In the genomic region with DNA sequence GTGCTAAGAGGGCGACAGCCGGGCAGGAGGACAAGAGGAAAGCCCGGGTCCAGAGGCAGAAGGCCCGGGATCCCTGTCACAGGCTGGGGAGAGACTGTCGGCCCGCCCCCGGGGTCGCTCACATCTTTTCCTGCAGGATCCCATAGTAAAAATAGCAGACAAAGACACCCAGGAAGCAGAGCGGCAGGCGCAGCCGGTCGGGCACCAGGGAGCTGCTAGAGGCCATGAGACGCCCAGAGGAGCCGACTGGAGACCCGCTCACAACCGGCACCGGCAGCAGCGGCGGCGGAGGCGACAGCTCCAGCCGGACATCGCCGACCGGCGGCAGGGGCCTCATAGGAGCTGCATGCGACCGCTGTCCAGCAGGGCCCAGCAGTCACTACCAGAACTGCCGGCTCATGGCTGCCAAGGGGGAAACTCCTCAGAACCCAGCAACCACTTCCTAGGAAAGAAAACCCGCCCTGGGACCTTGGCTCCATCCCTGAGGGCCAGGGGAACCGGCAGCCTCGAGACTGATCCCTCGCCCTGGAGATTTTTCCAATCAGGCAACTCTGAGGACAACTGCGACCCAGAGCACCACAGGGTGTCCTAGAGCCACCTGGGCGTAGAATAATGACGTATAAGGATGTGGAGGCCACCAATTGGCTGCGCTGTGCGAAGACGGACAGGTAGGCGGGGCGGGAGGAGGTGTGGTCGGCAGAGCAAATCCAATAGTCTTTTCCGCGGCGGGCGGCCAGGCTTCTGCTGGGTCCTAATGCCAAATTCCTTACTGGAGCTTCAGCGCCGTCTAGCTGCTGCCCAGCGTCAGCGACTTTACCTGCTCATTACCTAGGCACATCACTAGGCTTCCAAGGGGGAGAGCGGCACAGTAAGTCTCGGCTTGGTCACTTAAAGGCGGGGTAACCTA, we compare ENCODE assay signal across 8 cellular contexts. TPM values are rescaled to one million over a fixed set of nuclear protein-coding genes. Genes with fewer than 3 reads are reported as not detected.
DNase-seq lines count a peak whose midpoint lies in the region; ATAC-seq and TF ChIP-seq lines count a peak whose summit lies in the region.

TSS of gene SLC35B1 (minus strand) at position 357 of the 907 bp plus-strand sequence. CDS start at position 226, 131 bp downstream.

- peak; percentile 94 for ATAC-seq in GM23338
- ATAC-seq in natural killer cell treated with Interleukin-12 subunit alpha and Interleukin-12 subunit beta and Interleukin-15 and Interleukin-18, amount 100 ng/mL, for 72 hours: peak; percentile 100

- H4K20me1 ChIP-seq in GM23338 (replicated peaks; ENCODE audit: insufficient read depth): no peaks in the 10 kb centered on the region

- peak within 1 kb of the TSS; percentile 100 for H3K27ac Mint-ChIP-seq in GM23338
- H3K27ac Mint-ChIP-seq in activated T-helper 2 cell treated with anti-CD3 and anti-CD28 coated beads, Interferon-gamma antibody, Interleukin-2, Interleukin-4, amounts not matched to agents 10 μg/mL and 5 μg/mL and 100 μg/mL, durations not matched to agents 14 hours and 24 hours and 36 hours: peak within 1 kb of the TSS; percentile 96
- peak within 1 kb of the TSS; percentile 95 to 96 for H3K27ac Mint-ChIP-seq in natural killer cell treated with Interleukin-12 subunit alpha and Interleukin-12 subunit beta and Interleukin-15 and Interleukin-18, amount 100 ng/mL, for 72 hours
- peak within 1 kb of the TSS; percentile 98 for H3K27ac Mint-ChIP-seq in stimulated activated naive CD8-positive, alpha-beta T cell treated with anti-CD3 and anti-CD28 coated beads, Interleukin-15, Interleukin-2, amounts not matched to agents 100 ng/mL and 50 ng/mL, for 24 hours

- H3K4me3 ChIP-seq in GM23338: peak within 1 kb of the TSS; percentile 99
- H3K4me3 ChIP-seq in fibroblast of mammary gland (ENCODE audit: control insufficient read depth, low read depth, low read length): peak within 1 kb of the TSS; percentile 90

- CTCF ChIA-PET in RWPE1 (lab: Yijun Ruan, JAX): interaction anchor here (0.5 to 1.8 kb wide), 16 partner anchors 12 to 512 kb away, joined by 3 to 8 read pairs (median 4); no protein-coding TSS in a partner anchor

- H3K9me3 Mint-ChIP-seq in GM23338: no peaks in the 10 kb centered on the region
- H3K9me3 Mint-ChIP-seq in activated T-helper 2 cell treated with anti-CD3 and anti-CD28 coated beads, Interferon-gamma antibody, Interleukin-2, Interleukin-4, amounts not matched to agents 10 μg/mL and 5 μg/mL and 100 μg/mL, durations not matched to agents 14 hours and 24 hours and 36 hours: no peaks in the 10 kb centered on the region
- H3K9me3 Mint-ChIP-seq in natural killer cell treated with Interleukin-12 subunit alpha and Interleukin-12 subunit beta and Interleukin-15 and Interleukin-18, amount 100 ng/mL, for 72 hours: no peaks in the 10 kb centered on the region
- no peaks in the 10 kb centered on the region for H3K9me3 Mint-ChIP-seq in stimulated activated naive CD8-positive, alpha-beta T cell treated with anti-CD3 and anti-CD28 coated beads, Interleukin-15, Interleukin-2, amounts not matched to agents 100 ng/mL and 50 ng/mL, for 24 hours

- peaks cover 13% of the 10 kb centered on the region for H3K79me2 ChIP-seq in GM23338 (replicated peaks; ENCODE audit: insufficient read depth)

- H3K4me3 Mint-ChIP-seq in GM23338: peak within 1 kb of the TSS; percentile 92
- peak within 1 kb of the TSS; percentile 88 for H3K4me3 Mint-ChIP-seq in activated T-helper 2 cell treated with anti-CD3 and anti-CD28 coated beads, Interferon-gamma antibody, Interleukin-2, Interleukin-4, amounts not matched to agents 10 μg/mL and 5 μg/mL and 100 μg/mL, durations not matched to agents 14 hours and 24 hours and 36 hours (ENCODE audit: low read depth)
- peak within 1 kb of the TSS; percentile 97 for H3K4me3 Mint-ChIP-seq in natural killer cell treated with Interleukin-12 subunit alpha and Interleukin-12 subunit beta and Interleukin-15 and Interleukin-18, amount 100 ng/mL, for 72 hours
- peak within 1 kb of the TSS; percentile 94 for H3K4me3 Mint-ChIP-seq in stimulated activated naive CD8-positive, alpha-beta T cell treated with anti-CD3 and anti-CD28 coated beads, Interleukin-15, Interleukin-2, amounts not matched to agents 100 ng/mL and 50 ng/mL, for 24 hours

- H2AFZ ChIP-seq in GM23338: peak within 1 kb of the TSS; percentile 2

- TF ChIP-seq CTCF in GM23338 (conservative IDR thresholded peaks at IDR 0.05; ENCODE audit: low read depth in 2 of 2): peak; percentile 70 to 89
- TF ChIP-seq CTCF in LNCAP (IDR thresholded peaks at IDR 0.05): peak; percentile 95
- peak; percentile 98 for TF ChIP-seq CTCF in RWPE1 (conservative IDR thresholded peaks at IDR 0.05; ENCODE audit: low read depth)
- peak; percentile 96 for TF ChIP-seq CTCF in fibroblast of mammary gland (conservative IDR thresholded peaks at IDR 0.05; ENCODE audit: control insufficient read depth, insufficient read depth, low read depth, low read length)

- H3K4me2 ChIP-seq in GM23338: peak within 1 kb of the TSS; percentile 98

- peaks cover 41% of the 10 kb centered on the region for H3K36me3 Mint-ChIP-seq in GM23338 (ENCODE audit: low read depth)
- peaks cover 48% of the 10 kb centered on the region for H3K36me3 Mint-ChIP-seq in activated T-helper 2 cell treated with anti-CD3 and anti-CD28 coated beads, Interferon-gamma antibody, Interleukin-2, Interleukin-4, amounts not matched to agents 10 μg/mL and 5 μg/mL and 100 μg/mL, durations not matched to agents 14 hours and 24 hours and 36 hours (ENCODE audit: low read depth)
- peaks cover 21% of the 10 kb centered on the region for H3K36me3 Mint-ChIP-seq in natural killer cell treated with Interleukin-12 subunit alpha and Interleukin-12 subunit beta and Interleukin-15 and Interleukin-18, amount 100 ng/mL, for 72 hours
- H3K36me3 Mint-ChIP-seq in stimulated activated naive CD8-positive, alpha-beta T cell treated with anti-CD3 and anti-CD28 coated beads, Interleukin-15, Interleukin-2, amounts not matched to agents 100 ng/mL and 50 ng/mL, for 24 hours (ENCODE audit: low read depth): peaks cover 51% of the 10 kb centered on the region

- H3K4me1 ChIP-seq in GM23338 (ENCODE audit: insufficient read depth): peaks cover 3% of the 10 kb centered on the region; the same call in 1 of the 2 replicates

- H3F3A ChIP-seq in GM23338 (replicated peaks; ENCODE audit: low read depth): peaks cover 14% of the 10 kb centered on the region; the same call in 1 of the 2 replicates

- no peaks in the 10 kb centered on the region for H3K27me3 ChIP-seq in GM23338 (ENCODE audit: insufficient read depth)

- H3K27me3 Mint-ChIP-seq in GM23338 (ENCODE audit: insufficient read depth, low read depth, poor library complexity): peaks cover 8% of the 10 kb centered on the region
- H3K27me3 Mint-ChIP-seq in activated T-helper 2 cell treated with anti-CD3 and anti-CD28 coated beads, Interferon-gamma antibody, Interleukin-2, Interleukin-4, amounts not matched to agents 10 μg/mL and 5 μg/mL and 100 μg/mL, durations not matched to agents 14 hours and 24 hours and 36 hours (ENCODE audit: low read depth): no peaks in the 10 kb centered on the region
- no peaks in the 10 kb centered on the region for H3K27me3 Mint-ChIP-seq in natural killer cell treated with Interleukin-12 subunit alpha and Interleukin-12 subunit beta and Interleukin-15 and Interleukin-18, amount 100 ng/mL, for 72 hours
- H3K27me3 Mint-ChIP-seq in stimulated activated naive CD8-positive, alpha-beta T cell treated with anti-CD3 and anti-CD28 coated beads, Interleukin-15, Interleukin-2, amounts not matched to agents 100 ng/mL and 50 ng/mL, for 24 hours: no peaks in the 10 kb centered on the region

- DNase-seq in EL: peak; percentile 99
- peak; percentile 99 for DNase-seq in GM23338 (ENCODE audit: low spot score)
- DNase-seq in RWPE1 (ENCODE audit: low spot score): peak; percentile 100
- DNase-seq in activated T-helper 2 cell treated with anti-CD3 and anti-CD28 coated beads, Interferon-gamma antibody, Interleukin-2, Interleukin-4, amounts not matched to agents 10 μg/mL and 5 μg/mL and 100 μg/mL, durations not matched to agents 14 hours and 24 hours and 36 hours (ENCODE audit: low spot score): peak; percentile 98
- peak; percentile 99 for DNase-seq in fibroblast of mammary gland (ENCODE audit: low read depth)
- DNase-seq in natural killer cell treated with Interleukin-12 subunit alpha and Interleukin-12 subunit beta and Interleukin-15 and Interleukin-18, amount 100 ng/mL, for 72 hours (ENCODE audit: low spot score): peak; percentile 99

- peaks cover 16% of the 10 kb centered on the region for H3K4me1 Mint-ChIP-seq in GM23338
- H3K4me1 Mint-ChIP-seq in activated T-helper 2 cell treated with anti-CD3 and anti-CD28 coated beads, Interferon-gamma antibody, Interleukin-2, Interleukin-4, amounts not matched to agents 10 μg/mL and 5 μg/mL and 100 μg/mL, durations not matched to agents 14 hours and 24 hours and 36 hours (ENCODE audit: low read depth): peaks cover 29% of the 10 kb centered on the region
- peaks cover 49 to 50% of the 10 kb centered on the region in 2 donors for H3K4me1 Mint-ChIP-seq in natural killer cell treated with Interleukin-12 subunit alpha and Interleukin-12 subunit beta and Interleukin-15 and Interleukin-18, amount 100 ng/mL, for 72 hours (ENCODE audit: low read depth in 2 of 2)
- peaks cover 47% of the 10 kb centered on the region for H3K4me1 Mint-ChIP-seq in stimulated activated naive CD8-positive, alpha-beta T cell treated with anti-CD3 and anti-CD28 coated beads, Interleukin-15, Interleukin-2, amounts not matched to agents 100 ng/mL and 50 ng/mL, for 24 hours (ENCODE audit: low read depth)

- intact Hi-C loops in activated T-helper 2 cell treated with anti-CD3 and anti-CD28 coated beads, Interferon-gamma antibody, Interleukin-2, Interleukin-4, amounts not matched to agents 10 μg/mL and 5 μg/mL and 100 μg/mL, durations not matched to agents 14 hours and 24 hours and 36 hours (cut with micrococcal nuclease): loop anchor here (1.0 to 2.0 kb wide), 5 partner anchors 12 to 293 kb away; partner anchors contain the start of genes KAT7 and PHB1

- H3K27ac ChIP-seq in GM23338 (ENCODE audit: low read depth) (peak within 1 kb of the TSS; percentile 76), RWPE1 (peak within 1 kb of the TSS; percentile 88)

- peaks cover 12% of the 10 kb centered on the region for H3K36me3 ChIP-seq in GM23338 (ENCODE audit: insufficient read depth)

- POLR2A ChIA-PET in RWPE1 (lab: Yijun Ruan, JAX; ENCODE audit: low non-redundant PET): interaction anchor here (1.4 kb wide), 1 partner anchor 56 kb away, joined by 3 read pairs; the partner anchor contains the start of gene FAM117A

- H3K9me2 ChIP-seq in GM23338 (ENCODE audit: insufficient read depth): no peaks in the 10 kb centered on the region

TF ChIP-seq in GM23338, 12 proteins besides CTCF, POLR2A, EP300 and RAD21 (continues in another document):
- no peak for TF ChIP-seq NANOG (IDR thresholded peaks at IDR 0.05; ENCODE audit: borderline replicate concordance)

RNA-seq across cellular contexts. Expression of gene SLC35B1, which starts in this region (rescaled TPM):
- 56.7 and 59.7 TPM in 2 replicates for total RNA-seq in GM23338 (2014; rRNA removed; shearing (Covaris generic))
- polyA plus RNA-seq in GM23338 (2016; fragmentation: Nextera tagmentation; extraction: Ambion mirVana): 54.8 and 58.9 TPM in 2 replicates
- total RNA-seq in activated T-helper 2 cell treated with anti-CD3 and anti-CD28 coated beads, Interferon-gamma antibody, Interleukin-2, Interleukin-4, amounts not matched to agents 10 μg/mL and 5 μg/mL and 100 μg/mL, durations not matched to agents 14 hours and 24 hours and 36 hours: 75.7 and 80.7 TPM in 2 replicates
- total RNA-seq in natural killer cell treated with Interleukin-12 subunit alpha and Interleukin-12 subunit beta and Interleukin-15 and Interleukin-18, amount 100 ng/mL, for 72 hours: 100 to 1,000 TPM in 1 of 2 donors, 10 to 100 TPM in 1; 90.9 to 115 TPM

Comparison
In these comparisons a context has a peak if more than half of its experiments do, and no peak if none do; other contexts are left out.
1. Peak in every context shown above with its lines: DNase-seq, ATAC-seq, H3K4me3 ChIP-seq and H3K27ac ChIP-seq.